In the genomic region with DNA sequence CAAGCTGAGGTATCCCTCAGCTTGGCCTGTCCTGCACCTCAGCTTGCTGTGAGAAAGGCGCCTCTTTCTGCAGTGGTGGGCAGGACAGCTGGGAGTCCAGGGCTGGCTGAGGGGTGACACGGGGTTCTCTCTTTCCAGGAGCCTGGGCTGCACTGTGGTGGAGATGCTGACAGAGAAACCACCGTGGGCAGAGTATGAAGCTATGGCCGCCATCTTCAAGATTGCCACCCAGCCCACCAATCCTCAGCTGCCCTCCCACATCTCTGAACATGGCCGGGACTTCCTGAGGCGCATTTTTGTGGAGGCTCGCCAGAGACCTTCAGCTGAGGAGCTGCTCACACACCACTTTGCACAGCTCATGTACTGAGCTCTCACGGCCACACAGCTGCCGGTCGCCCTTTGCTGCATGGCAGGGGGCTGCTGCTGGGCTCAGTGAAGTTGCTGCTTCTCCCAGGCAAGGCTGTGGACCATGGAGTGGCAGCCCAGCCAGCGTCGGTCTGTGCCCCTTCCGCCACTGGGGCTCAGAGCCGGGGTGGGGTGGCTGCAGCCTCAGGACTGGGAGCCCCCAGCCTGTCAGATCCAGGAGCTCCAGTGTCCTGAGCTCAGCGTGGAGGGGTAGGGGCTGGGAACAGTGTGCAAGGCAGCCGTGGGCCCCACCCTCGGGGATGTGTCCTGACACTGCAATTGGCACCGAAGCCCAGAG, we compare ENCODE assay signal across 17 cellular contexts. TPM values are rescaled to one million over a fixed set of nuclear protein-coding genes. Genes with fewer than 3 reads are reported as not detected.
A peak's percentile ranks its signal among the peaks of the same experiment; 100 is the strongest.
DNase-seq lines count a peak whose midpoint lies in the region; ATAC-seq, FAIRE-seq and TF ChIP-seq lines count a peak whose summit lies in the region.
"Had no signal": no experiment of that assay in that cellular context is flagged by ENCODE, and none has a peak within 500 bp of the region (broad histone marks: within the 10 kb centered on the region; RNA-seq: fewer than 3 reads in every experiment).

No MANE protein-coding gene starts in this region.

- WGBS in psoas muscle, 3 donors = 85 to 90% (median 90%) methylated on average over 18 of the region's 18 CpGs

- peaks cover 66 to 94% (median 83%) of the 10 kb centered on the region in 11 experiments for H3K36me3 ChIP-seq in BLaER1 treated with 17β-estradiol and CSF1 and Interleukin-3, amounts not matched to agents 10 nM and 100 nM
- peaks cover 0 to 69% of the 10 kb centered on the region in 2 donors for H3K36me3 ChIP-seq in psoas muscle (ENCODE audit: insufficient read depth in 1 of 2, low read depth in 1 of 2)
- no peaks in the 10 kb centered on the region for H3K36me3 ChIP-seq in GM23338 (ENCODE audit: insufficient read depth)

- H3K4me2 ChIP-seq in BLaER1 treated with 17β-estradiol and CSF1 and Interleukin-3, amounts not matched to agents 10 nM and 100 nM = peak overlapping the region in 10 of 11 experiments; percentile 93 to 100 (median 99); a peak in 11 of 22 replicates
- H3K4me2 ChIP-seq in GM23338 = no peak overlapping the region

- no peaks in the 10 kb centered on the region for H3K27me3 Mint-ChIP-seq in activated naive CD8-positive, alpha-beta T cell treated with anti-CD3 and anti-CD28 coated beads for 36 hours
- no peaks in the 10 kb centered on the region for H3K27me3 Mint-ChIP-seq in naive thymus-derived CD8-positive, alpha-beta T cell
- peaks cover 15% of the 10 kb centered on the region for H3K27me3 Mint-ChIP-seq in GM23338 (ENCODE audit: insufficient read depth, low read depth, poor library complexity)

- H3K4me1 Mint-ChIP-seq in activated naive CD8-positive, alpha-beta T cell treated with anti-CD3 and anti-CD28 coated beads for 36 hours = peaks cover 55% of the 10 kb centered on the region
- peaks cover 35 to 72% (median 67%) of the 10 kb centered on the region in 4 donors for H3K4me1 Mint-ChIP-seq in naive thymus-derived CD8-positive, alpha-beta T cell
- H3K4me1 Mint-ChIP-seq in GM23338 = peaks cover 36% of the 10 kb centered on the region; the same call in 2 of the 3 replicates

- no peak for TF ChIP-seq POLR2A in GM12891 (IDR thresholded peaks at IDR 0.05; ENCODE audit: low read depth, low read length)

- H3F3A ChIP-seq in GM23338 (replicated peaks; ENCODE audit: low read depth) = peaks cover 17% of the 10 kb centered on the region

- H3K36me3 Mint-ChIP-seq in activated naive CD8-positive, alpha-beta T cell treated with anti-CD3 and anti-CD28 coated beads for 36 hours = peaks cover 32% of the 10 kb centered on the region
- peaks cover 0 to 71% (median 22%) of the 10 kb centered on the region in 3 donors for H3K36me3 Mint-ChIP-seq in naive thymus-derived CD8-positive, alpha-beta T cell
- H3K36me3 Mint-ChIP-seq in GM23338 (ENCODE audit: low read depth) = peaks cover 30% of the 10 kb centered on the region

- no peak for DNase-seq in GM12891 (ENCODE audit: insufficient read length, low spot score)
- DNase-seq in activated naive CD8-positive, alpha-beta T cell treated with anti-CD3 and anti-CD28 coated beads for 36 hours = no peak
- DNase-seq in naive thymus-derived CD8-positive, alpha-beta T cell = peak in 1 of 10 donors; percentile 20
- DNase-seq in psoas muscle = no peak
- DNase-seq in GM23338 (ENCODE audit: low spot score) = no peak
- DNase-seq: activated effector memory CD4-positive, alpha-beta T cell treated with anti-CD3 and anti-CD28 coated beads, Interleukin-2, amount 50 U/mL, for 16 hours; body of pancreas; KG1; NCI-H1092 treated with DMSO at 0.1 percent for 48 hours; NCI-H2171; NK-92 treated with Interleukin-12 subunit alpha and Interleukin-12 subunit beta, amount 100 ng/mL, for 24 hours; Right ventricle myocardium superior; stimulated activated CD4-positive, alpha-beta T cell treated with anti-CD3 and anti-CD28 coated beads, Interleukin-12 subunit alpha, Interleukin-12 subunit beta, amount 100 ng/mL, for 4 hours; T-helper 9 cell had no signal

- peak overlapping the region in 7 of 11 experiments; percentile 29 to 60 (median 38); a peak in 9 of 22 replicates for H3K9ac ChIP-seq in BLaER1 treated with 17β-estradiol and CSF1 and Interleukin-3, amounts not matched to agents 10 nM and 100 nM

- no peak for ATAC-seq in naive thymus-derived CD8-positive, alpha-beta T cell
- ATAC-seq in psoas muscle (no peak), GM21381 (IDR thresholded peaks at IDR 0.05; ENCODE audit: unreplicated experiment) (no peak), GM23338 (no peak)
- ATAC-seq: body of pancreas had no signal

- no peak for FAIRE-seq in GM12891 (lab: Jason Lieb, UNC)

- H3K9me3 Mint-ChIP-seq in activated naive CD8-positive, alpha-beta T cell treated with anti-CD3 and anti-CD28 coated beads for 36 hours = no peaks in the 10 kb centered on the region
- peaks cover 0 to 2% (median 0%) of the 10 kb centered on the region in 9 donors for H3K9me3 Mint-ChIP-seq in naive thymus-derived CD8-positive, alpha-beta T cell
- no peaks in the 10 kb centered on the region; the same call in 2 of the 3 replicates for H3K9me3 Mint-ChIP-seq in GM23338

- H3K9me3 ChIP-seq in BLaER1 treated with 17β-estradiol and CSF1 and Interleukin-3, amounts not matched to agents 10 nM and 100 nM (replicated peaks in 1 of 11) = no peaks in the 10 kb centered on the region
- no peaks in the 10 kb centered on the region for H3K9me3 ChIP-seq in psoas muscle
- H3K9me3 ChIP-seq: body of pancreas had no signal

- POLR2A ChIA-PET in naive thymus-derived CD8-positive, alpha-beta T cell (lab: Charles Lee) = interaction anchor here (0.5 to 15.3 kb wide), 18 partner anchors 7 to 637 kb away, joined by 3 to 1071 read pairs (median 18); a partner anchor contains a TSS

- H3K9me2 ChIP-seq in GM23338 (ENCODE audit: insufficient read depth) = no peaks in the 10 kb centered on the region

- intact Hi-C loops in psoas muscle (cut with DNase I) = no loop called here

- no peaks in the 10 kb centered on the region for H3K79me2 ChIP-seq in GM23338 (replicated peaks; ENCODE audit: insufficient read depth)

- peaks cover 41 to 100% (median 55%) of the 10 kb centered on the region in 11 experiments; a peak in 21 of 22 replicates for H4K20me1 ChIP-seq in BLaER1 treated with 17β-estradiol and CSF1 and Interleukin-3, amounts not matched to agents 10 nM and 100 nM
- H4K20me1 ChIP-seq in GM23338 (replicated peaks; ENCODE audit: insufficient read depth) = no peaks in the 10 kb centered on the region

- peak overlapping the region in 6 of 11 experiments; percentile 23 to 100 (median 100); a peak in 8 of 22 replicates for H3K27ac ChIP-seq in BLaER1 treated with 17β-estradiol and CSF1 and Interleukin-3, amounts not matched to agents 10 nM and 100 nM
- H3K27ac ChIP-seq in psoas muscle (no peak overlapping the region), GM23338 (ENCODE audit: low read depth) (no peak overlapping the region)
- H3K27ac ChIP-seq: body of pancreas, HL-60 had no signal

- H3K27ac Mint-ChIP-seq in activated naive CD8-positive, alpha-beta T cell treated with anti-CD3 and anti-CD28 coated beads for 36 hours = peak overlapping the region; percentile 94
- H3K27ac Mint-ChIP-seq in naive thymus-derived CD8-positive, alpha-beta T cell = peak overlapping the region; percentile 75 to 99 (median 96)
- H3K27ac Mint-ChIP-seq in GM23338 = no peak overlapping the region

- no peak overlapping the region for H2AFZ ChIP-seq in GM23338

- H3K4me3 Mint-ChIP-seq in activated naive CD8-positive, alpha-beta T cell treated with anti-CD3 and anti-CD28 coated beads for 36 hours = peak overlapping the region; percentile 7
- H3K4me3 Mint-ChIP-seq in naive thymus-derived CD8-positive, alpha-beta T cell = peak overlapping the region in 9 of 10 donors; percentile 45 to 99 (median 60)
- H3K4me3 Mint-ChIP-seq in GM23338 = no peak overlapping the region

- peaks cover 48 to 56% (median 50%) of the 10 kb centered on the region in 10 experiments for H3K4me1 ChIP-seq in BLaER1 treated with 17β-estradiol and CSF1 and Interleukin-3, amounts not matched to agents 10 nM and 100 nM
- peaks cover 9% of the 10 kb centered on the region for H3K4me1 ChIP-seq in psoas muscle
- peaks cover 17% of the 10 kb centered on the region; the same call in 1 of the 2 replicates for H3K4me1 ChIP-seq in GM23338 (ENCODE audit: insufficient read depth)

- H3K27me3 ChIP-seq in BLaER1 treated with 17β-estradiol and CSF1 and Interleukin-3, amounts not matched to agents 10 nM and 100 nM = no peaks in the 10 kb centered on the region
- H3K27me3 ChIP-seq in psoas muscle (ENCODE audit: insufficient read depth in 3 of 3, low read length in 2 of 3) = peaks cover 0 to 3% (median 0%) of the 10 kb centered on the region in 3 donors
- no peaks in the 10 kb centered on the region for H3K27me3 ChIP-seq in GM23338 (ENCODE audit: insufficient read depth)
- H3K27me3 ChIP-seq: body of pancreas had no signal

- no peak for TF ChIP-seq CTCF in psoas muscle (IDR thresholded peaks at IDR 0.05)
- TF ChIP-seq CTCF in GM23338 (conservative IDR thresholded peaks at IDR 0.05; ENCODE audit: low read depth in 2 of 2) = no peak

- no peak overlapping the region for H3K4me3 ChIP-seq in BLaER1 treated with 17β-estradiol and CSF1 and Interleukin-3, amounts not matched to agents 10 nM and 100 nM
- H3K4me3 ChIP-seq in psoas muscle (no peak overlapping the region), GM23338 (no peak overlapping the region)
- H3K4me3 ChIP-seq: body of pancreas had no signal

TF ChIP-seq in GM12891, 5 proteins besides CTCF, POLR2A, EP300 and RAD21 (continues in another document):
- peak; percentile 54; the same call in 1 of the 2 replicates for TF ChIP-seq POLR2AphosphoS5 (IDR thresholded peaks at IDR 0.05; ENCODE audit: low read depth, low read length)

TF ChIP-seq in GM23338, 12 proteins besides CTCF, POLR2A, EP300 and RAD21 (continues in another document):
- TF ChIP-seq STAT1 (IDR thresholded peaks at IDR 0.05; ENCODE audit: unreplicated experiment) (no peak), ZNF114 (CRISPR knock-in tag; IDR thresholded peaks at IDR 0.05) (no peak)

RNA-seq across cellular contexts. Expression of a gene that starts 6.4 kb away (rescaled TPM):
- polyA plus RNA-seq in GM12891 (2012; ENCODE audit: low read depth, missing spikeins) = 184 TPM
- total RNA-seq in activated naive CD8-positive, alpha-beta T cell treated with anti-CD3 and anti-CD28 coated beads for 36 hours = 100 to 1,000 TPM; 173 to 179 TPM
- 100 to 1,000 TPM; 936 to 980 TPM for total RNA-seq in naive thymus-derived CD8-positive, alpha-beta T cell
- polyA plus RNA-seq in naive thymus-derived CD8-positive, alpha-beta T cell = 100 to 1,000 TPM; 390 to 700 (median 632) TPM
- total RNA-seq in psoas muscle = 1 to 10 TPM; 2.1 to 4.4 (median 2.8) TPM
- 1 to 10 TPM in 2 of 3 donors, under 1 TPM in 1; 0.95 to 2.7 (median 2.2) TPM for polyA plus RNA-seq in psoas muscle
- 98.8 and 119 TPM in 2 replicates for total RNA-seq in GM23338 (2014; rRNA removed; shearing (Covaris generic))
- 105 and 107 TPM in 2 replicates for polyA plus RNA-seq in GM23338 (2016; fragmentation: Nextera tagmentation; extraction: Ambion mirVana)

RNA-seq across cellular contexts. Expression of a gene that starts 48.0 kb away (rescaled TPM):
- polyA plus RNA-seq in GM12891 (2012; ENCODE audit: low read depth, missing spikeins) = 39.0 TPM
- 10 to 100 TPM; 39.1 to 40.9 TPM for total RNA-seq in activated naive CD8-positive, alpha-beta T cell treated with anti-CD3 and anti-CD28 coated beads for 36 hours
- 10 to 100 TPM; 57.0 to 57.1 TPM for total RNA-seq in naive thymus-derived CD8-positive, alpha-beta T cell
- 10 to 100 TPM; 17.8 to 24.5 (median 23.6) TPM for polyA plus RNA-seq in naive thymus-derived CD8-positive, alpha-beta T cell
- total RNA-seq in psoas muscle = 10 to 100 TPM in 1 of 4 donors, 1 to 10 TPM in 3; 6.7 to 14.9 (median 8.3) TPM
- 10 to 100 TPM in 2 of 3 donors, 1 to 10 TPM in 1; 8.8 to 14.6 (median 12.5) TPM for polyA plus RNA-seq in psoas muscle
- total RNA-seq in GM23338 (2014; rRNA removed; shearing (Covaris generic)) = 21.2 and 28.8 TPM in 2 replicates
- 17.8 and 18.0 TPM in 2 replicates for polyA plus RNA-seq in GM23338 (2016; fragmentation: Nextera tagmentation; extraction: Ambion mirVana)

Comparison
In these comparisons a context has a peak if more than half of its experiments do, and no peak if none do; other contexts are left out.
1. H3K27ac ChIP-seq: peak in BLaER1 treated with 17β-estradiol and CSF1 and Interleukin-3, amounts not matched to agents 10 nM and 100 nM (6 of 11); none in psoas muscle (single experiment) and GM23338 (single experiment).
2. RNA of a gene that starts 6.4 kb away (total RNA-seq): 936 to 980 TPM in naive thymus-derived CD8-positive, alpha-beta T cell, 173 to 179 TPM in activated naive CD8-positive, alpha-beta T cell treated with anti-CD3 and anti-CD28 coated beads for 36 hours and 98.8 to 119 TPM in GM23338; 2.1 to 4.4 TPM in psoas muscle; every median in the first group is over 10 times any median in the second.